ENCODE assay signal across 17 cellular contexts in genomic region chrX:29666361-29666760, GRCh38.
"Had no signal": no experiment of that assay in that cellular context is flagged by ENCODE, and none has a peak within 500 bp of the region (broad histone marks: within the 10 kb centered on the region; RNA-seq: fewer than 3 reads in every experiment).

No MANE protein-coding gene starts in this region.

- H3K36me3 ChIP-seq: neutrophil, transverse colon had no signal

- H3K4me1 Mint-ChIP-seq: activated B cell treated with CpG ODN at 0.5 μM for 24 hours; natural killer cell; stimulated activated naive B cell treated with anti-CD40 and anti-IgM and Interleukin-4, amounts not matched to agents 10 μg/mL and 1 μg/mL and 100 μg/mL, for 72 hours; T-helper 17 cell had no signal

- DNase-seq: activated B cell treated with CpG ODN at 0.5 μM for 24 hours; activated CD4-positive, alpha-beta T cell treated with anti-CD3 and anti-CD28 coated beads for 48 hours; activated CD8-positive, alpha-beta memory T cell treated with anti-CD3 and anti-CD28 coated beads, Interleukin-2, amount 50 U/mL, for 4 hours; activated CD8-positive, alpha-beta T cell treated with anti-CD3 and anti-CD28 coated beads, Interleukin-2, amount 10 ng/mL, durations not matched to agents 7 days and 5 days; activated gamma-delta T cell; activated T-cell treated with anti-CD3 and anti-CD28 coated beads, Interleukin-2, amount 50 U/mL, for 72 hours; amygdala; glutamatergic neuron; mesendoderm; natural killer cell; posterior cingulate gyrus; stimulated activated CD4-positive, alpha-beta T cell treated with anti-CD3 and anti-CD28 coated beads, Interleukin-2, amount 100 ng/mL, for 48 hours; stimulated activated naive B cell treated with anti-CD40 and anti-IgM and Interleukin-4, amounts not matched to agents 10 μg/mL and 1 μg/mL and 100 μg/mL, for 72 hours; T-helper 17 cell; transverse colon had no signal

- H3K9me3 ChIP-seq: neutrophil, transverse colon had no signal

- H3K27ac Mint-ChIP-seq: activated B cell treated with CpG ODN at 0.5 μM for 24 hours; activated CD8-positive, alpha-beta T cell treated with anti-CD3 and anti-CD28 coated beads, Interleukin-2, amount 10 ng/mL, durations not matched to agents 7 days and 5 days; activated naive CD4-positive, alpha-beta T cell treated with anti-CD3 and anti-CD28 coated beads, Interleukin-2, amount 50 U/mL, for 72 hours; activated T-cell treated with anti-CD3 and anti-CD28 coated beads, Interleukin-2, amount 50 U/mL, for 72 hours; natural killer cell; stimulated activated naive B cell treated with anti-CD40 and anti-IgM and Interleukin-4, amounts not matched to agents 10 μg/mL and 1 μg/mL and 100 μg/mL, for 72 hours; T-helper 17 cell had no signal

- H3K27me3 ChIP-seq: neutrophil, transverse colon had no signal

- H3K4me3 ChIP-seq: transverse colon had no signal

- H3K4me1 ChIP-seq: transverse colon had no signal

- H3K9me3 Mint-ChIP-seq: activated B cell treated with CpG ODN at 0.5 μM for 24 hours had no signal

- H3K4me3 Mint-ChIP-seq: activated B cell treated with CpG ODN at 0.5 μM for 24 hours; activated CD8-positive, alpha-beta T cell treated with anti-CD3 and anti-CD28 coated beads, Interleukin-2, amount 10 ng/mL, durations not matched to agents 7 days and 5 days; activated T-cell treated with anti-CD3 and anti-CD28 coated beads, Interleukin-2, amount 50 U/mL, for 72 hours; natural killer cell; stimulated activated naive B cell treated with anti-CD40 and anti-IgM and Interleukin-4, amounts not matched to agents 10 μg/mL and 1 μg/mL and 100 μg/mL, for 72 hours; T-helper 17 cell had no signal

- H3K27ac ChIP-seq: neutrophil, transverse colon had no signal

- H3K27me3 Mint-ChIP-seq: activated B cell treated with CpG ODN at 0.5 μM for 24 hours; stimulated activated naive B cell treated with anti-CD40 and anti-IgM and Interleukin-4, amounts not matched to agents 10 μg/mL and 1 μg/mL and 100 μg/mL, for 72 hours; T-helper 17 cell had no signal

- H3K36me3 Mint-ChIP-seq: activated naive CD4-positive, alpha-beta T cell treated with anti-CD3 and anti-CD28 coated beads, Interleukin-2, amount 50 U/mL, for 72 hours; natural killer cell; stimulated activated naive B cell treated with anti-CD40 and anti-IgM and Interleukin-4, amounts not matched to agents 10 μg/mL and 1 μg/mL and 100 μg/mL, for 72 hours had no signal

- ATAC-seq: activated CD8-positive, alpha-beta T cell treated with anti-CD3 and anti-CD28 coated beads, Interleukin-2, amount 10 ng/mL, durations not matched to agents 7 days and 5 days; activated naive CD4-positive, alpha-beta T cell treated with anti-CD3 and anti-CD28 coated beads, Interleukin-2, amount 50 U/mL, for 72 hours; activated T-cell treated with anti-CD3 and anti-CD28 coated beads, Interleukin-2, amount 50 U/mL, for 72 hours; natural killer cell; stimulated activated naive B cell treated with anti-CD40 and anti-IgM and Interleukin-4, amounts not matched to agents 10 μg/mL and 1 μg/mL and 100 μg/mL, for 72 hours; T-helper 17 cell had no signal
